In genomic region chr10:97185326-97186058, GRCh38 we compare ENCODE assay signal across 9 cellular contexts. TPM values are rescaled to one million over a fixed set of nuclear protein-coding genes. Genes with fewer than 3 reads are reported as not detected.
DNase-seq lines count a peak whose midpoint lies in the region; ATAC-seq, FAIRE-seq and TF ChIP-seq lines count a peak whose summit lies in the region.
"Had no signal": no experiment of that assay in that cellular context is flagged by ENCODE, and none has a peak within 500 bp of the region (broad histone marks: within the 10 kb centered on the region; RNA-seq: fewer than 3 reads in every experiment).

Gene SLIT1 (minus strand): TSS chr10:97185959. CDS start chr10:97185674, 285 bp downstream.

- H3K4me3 Mint-ChIP-seq in effector memory CD8-positive, alpha-beta T cell = peak within 1 kb of the TSS; percentile 67

- TF ChIP-seq CTCF in pancreas (IDR thresholded peaks at IDR 0.05) = no peak

- H3K4me1 ChIP-seq in ES-I3 (ENCODE audit: insufficient read depth, low read length) (peaks cover 5% of the 10 kb centered on the region; the same call in 1 of the 2 replicates), pancreas (no peaks in the 10 kb centered on the region)

- H3K27me3 Mint-ChIP-seq in effector memory CD8-positive, alpha-beta T cell = peaks cover 79 to 81% of the 10 kb centered on the region in 2 donors

- no peak within 1 kb of the TSS for H3K27ac Mint-ChIP-seq in effector memory CD8-positive, alpha-beta T cell

- FAIRE-seq in pancreas (lab: Jason Lieb, UNC) (no peak), GM12892 (lab: Jason Lieb, UNC) (no peak)

- TF ChIP-seq POLR2A in GM12892 (IDR thresholded peaks at IDR 0.05; ENCODE audit: low read depth, low read length) = no peak

- H3K36me3 ChIP-seq in ES-I3 (ENCODE audit: insufficient read depth, low read length) (no peaks in the 10 kb centered on the region), pancreas (no peaks in the 10 kb centered on the region)

- H3K27me3 ChIP-seq in pancreas = no peaks in the 10 kb centered on the region

- intact Hi-C loops in pancreas (cut with DNase I) = no loop called here

- ATAC-seq in effector memory CD8-positive, alpha-beta T cell (replicated peaks) = no peak
- ATAC-seq in pancreas = peak; percentile 17 to 74 (median 60)
- ATAC-seq in HG03139 (IDR thresholded peaks at IDR 0.05; ENCODE audit: unreplicated experiment) = no peak
- ATAC-seq in GM21717 (IDR thresholded peaks at IDR 0.05; ENCODE audit: unreplicated experiment) = no peak

- peak within 1 kb of the TSS in 3 of 4 donors; percentile 8 to 45 (median 28) for H3K4me3 ChIP-seq in pancreas

- no peaks in the 10 kb centered on the region for H3K36me3 Mint-ChIP-seq in effector memory CD8-positive, alpha-beta T cell (ENCODE audit: insufficient read depth)

- 0 to 1% methylated on average over 39 to 74 of the region's 74 CpGs for WGBS in pancreas, 2 donors

- H3K27ac ChIP-seq in pancreas = no peak within 1 kb of the TSS

- DNase-seq in NCI-H2171 (lab: John Stamatoyannopoulos, UW) = peak; percentile 51
- DNase-seq in effector memory CD8-positive, alpha-beta T cell = no peak
- DNase-seq in pancreas = peak in 2 of 6 donors; percentile 63 to 74
- DNase-seq in GM12892 (ENCODE audit: insufficient read length) = no peak
- DNase-seq in GDM1 (lab: John Stamatoyannopoulos, UW) = no peak

- peaks cover 4 to 9% of the 10 kb centered on the region in 2 donors for H3K4me1 Mint-ChIP-seq in effector memory CD8-positive, alpha-beta T cell (ENCODE audit: low read depth in 2 of 2)

- H3K9me3 ChIP-seq in ES-I3 (ENCODE audit: control insufficient read depth, insufficient read depth, low read length) (no peaks in the 10 kb centered on the region), pancreas (no peaks in the 10 kb centered on the region)

- H3K9ac ChIP-seq in ES-I3 (ENCODE audit: low read depth, low read length) = peak within 1 kb of the TSS; percentile 58; the same call in 1 of the 2 replicates

- no peaks in the 10 kb centered on the region for H3K9me3 Mint-ChIP-seq in effector memory CD8-positive, alpha-beta T cell

RNA-seq across cellular contexts. Expression of gene SLIT1, which starts in this region (rescaled TPM):
- 1 to 10 TPM in 3 of 6 donors, under 1 TPM in 3; 0.23 to 1.3 (median 0.84) TPM for total RNA-seq in pancreas
- 1 to 10 TPM in 1 of 2 donors, under 1 TPM in 1; 0.57 to 2.8 TPM for polyA plus RNA-seq in pancreas
- polyA plus RNA-seq in GM12892 (2012; ENCODE audit: missing spikeins) = 0.40 TPM
- total RNA-seq: M059J had no signal

Comparison
In these comparisons a context has a peak if more than half of its experiments do, and no peak if none do; other contexts are left out.
1. ATAC-seq: peak in pancreas (4 of 4); none in effector memory CD8-positive, alpha-beta T cell (single experiment), HG03139 (single experiment) and GM21717 (single experiment).